16 cellular contexts compared by ENCODE assay signal in genomic region chr3:25027639-25028038, GRCh38.
A peak's percentile ranks its signal among the peaks of the same experiment; 100 is the strongest.
DNase-seq lines count a peak whose midpoint lies in the region; ATAC-seq lines count a peak whose summit lies in the region.
"Had no signal": no experiment of that assay in that cellular context is flagged by ENCODE, and none has a peak within 500 bp of the region (broad histone marks: within the 10 kb centered on the region; RNA-seq: fewer than 3 reads in every experiment).

No MANE protein-coding gene starts in this region.

- ATAC-seq in HG03432 (IDR thresholded peaks at IDR 0.05; ENCODE audit: unreplicated experiment) (peak; percentile 47), HG03175 (IDR thresholded peaks at IDR 0.05; ENCODE audit: unreplicated experiment) (no peak), GM21619 (IDR thresholded peaks at IDR 0.05; ENCODE audit: unreplicated experiment) (no peak)
- ATAC-seq: GM12878, GM23338 had no signal

- DNase-seq in DMS79 (lab: John Stamatoyannopoulos, UW) (peak; percentile 72), NCI-H69 (lab: John Stamatoyannopoulos, UW) (peak; percentile 41), medulla oblongata (ENCODE audit: extremely low spot score) (peak; percentile 52), foreskin melanocyte (no peak), HUDEP-2 (lab: John Stamatoyannopoulos, UW; ENCODE audit: unreplicated experiment in 76 of 76) (no peak)
- DNase-seq: Caco-2, DMS53, NCI-H1092, NCI-H2171, NCI-H510A treated with DMSO at 0.1 percent for 48 hours, OCI-M1 had no signal

Comparison
In these comparisons a context has a peak if more than half of its experiments do, and no peak if none do; other contexts are left out.
1. DNase-seq: peak in DMS79 (single experiment), NCI-H69 (single experiment) and medulla oblongata (single experiment); none in foreskin melanocyte (single experiment) and HUDEP-2 (0 of 76).